ENCODE assay signal across 1 cellular context in the genomic region with DNA sequence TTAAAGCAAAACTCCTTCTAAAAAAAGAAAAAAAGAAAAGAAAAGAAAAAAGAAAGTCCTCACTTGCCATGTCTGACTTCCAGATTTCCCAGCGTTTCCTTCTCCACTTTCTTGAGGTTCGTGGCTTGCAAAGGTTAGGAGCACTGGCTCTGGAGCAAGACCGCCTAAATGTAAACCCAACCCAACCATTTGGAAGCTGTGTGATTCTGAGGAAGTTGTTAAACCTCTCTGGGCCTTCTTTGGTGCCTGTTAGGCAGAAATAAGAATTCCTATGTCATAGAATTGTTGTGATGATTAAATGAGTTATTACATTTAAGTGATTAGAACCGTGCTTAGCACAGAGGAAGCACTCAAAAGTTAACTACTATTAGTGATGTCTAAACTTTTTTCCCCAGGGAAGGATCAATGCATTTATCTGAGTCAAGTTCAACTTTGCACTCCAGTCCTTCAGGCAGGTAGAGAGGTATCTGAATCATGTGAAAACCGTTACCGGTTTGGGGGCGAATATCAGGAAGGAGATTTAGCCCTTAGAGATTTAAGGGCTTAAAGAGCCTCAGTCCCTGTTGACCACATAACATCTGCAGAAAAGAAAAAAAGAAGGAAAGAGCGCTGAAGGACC.
TF ChIP-seq lines count a peak whose summit lies in the region.

No MANE protein-coding gene starts in this region.

TF ChIP-seq in HepG2, 621 proteins besides CTCF, POLR2A, EP300 and RAD21 (continued from another document):
- TF ChIP-seq PLSCR1 (CRISPR knock-in tag; IDR thresholded peaks at IDR 0.05; ENCODE audit: borderline replicate concordance) (no peak), TFDP2 (CRISPR knock-in tag; IDR thresholded peaks at IDR 0.05) (no peak), FOXA1 (IDR thresholded peaks at IDR 0.05) (no peak), FOXA1 (CRISPR knock-in tag; IDR thresholded peaks at IDR 0.05) (no peak), HDAC2 (CRISPR knock-in tag; IDR thresholded peaks at IDR 0.05) (0 out of 2 replicates have a peak, but pooled peaks have one; percentile 19), GLI4 (CRISPR knock-in tag; IDR thresholded peaks at IDR 0.05; ENCODE audit: borderline replicate concordance) (0 out of 2 replicates have a peak, but pooled peaks have one; percentile 26), DMTF1 (CRISPR knock-in tag; IDR thresholded peaks at IDR 0.05) (no peak), FOXA3 (CRISPR knock-in tag; IDR thresholded peaks at IDR 0.05) (0 out of 2 replicates have a peak, but pooled peaks have one; percentile 21), ZNF563 (CRISPR knock-in tag; IDR thresholded peaks at IDR 0.05) (no peak), PAXIP1 (CRISPR knock-in tag; conservative IDR thresholded peaks at IDR 0.05) (peak; percentile 59), HOXD1 (CRISPR knock-in tag; IDR thresholded peaks at IDR 0.05) (no peak), SMARCE1 (IDR thresholded peaks at IDR 0.05; ENCODE audit: borderline replicate concordance) (no peak), ZNF501 (CRISPR knock-in tag; IDR thresholded peaks at IDR 0.05) (peak; percentile 52; the same call in 1 of the 2 replicates), ZSCAN22 (CRISPR knock-in tag; IDR thresholded peaks at IDR 0.05) (no peak), ARID2 (CRISPR knock-in tag; IDR thresholded peaks at IDR 0.05; ENCODE audit: borderline replicate concordance) (no peak), ZNF768 (CRISPR knock-in tag; IDR thresholded peaks at IDR 0.05) (peak; percentile 75; the same call in 1 of the 2 replicates), RARG (CRISPR knock-in tag; IDR thresholded peaks at IDR 0.05; ENCODE audit: low read depth) (no peak), SP5 (CRISPR knock-in tag; IDR thresholded peaks at IDR 0.05; ENCODE audit: borderline replicate concordance, low read depth) (no peak), ZNF740 (CRISPR knock-in tag; IDR thresholded peaks at IDR 0.05) (no peak), SIX1 (CRISPR knock-in tag; IDR thresholded peaks at IDR 0.05; ENCODE audit: borderline replicate concordance) (no peak), SCMH1 (CRISPR knock-in tag; IDR thresholded peaks at IDR 0.05; ENCODE audit: borderline replicate concordance) (no peak), KAT8 (CRISPR knock-in tag; IDR thresholded peaks at IDR 0.05) (0 out of 2 replicates have a peak, but pooled peaks have one; percentile 7), DMAP1 (CRISPR knock-in tag; IDR thresholded peaks at IDR 0.05) (0 out of 2 replicates have a peak, but pooled peaks have one; percentile 19), SPEN (CRISPR knock-in tag; IDR thresholded peaks at IDR 0.05; ENCODE audit: low read depth) (no peak), SP1 (IDR thresholded peaks at IDR 0.05) (no peak), SP1 (CRISPR knock-in tag; IDR thresholded peaks at IDR 0.05) (no peak), ZNF333 (CRISPR knock-in tag; IDR thresholded peaks at IDR 0.05; ENCODE audit: borderline replicate concordance) (no peak), ONECUT2 (CRISPR knock-in tag; IDR thresholded peaks at IDR 0.05) (peak; percentile 47; the same call in 1 of the 2 replicates), RBM22 (optimal IDR thresholded peaks at IDR 0.05; ENCODE audit: low read length) (no peak), NR2C2 (CRISPR knock-in tag; IDR thresholded peaks at IDR 0.05; ENCODE audit: borderline replicate concordance) (no peak)
- TF ChIP-seq, protein P1, sequence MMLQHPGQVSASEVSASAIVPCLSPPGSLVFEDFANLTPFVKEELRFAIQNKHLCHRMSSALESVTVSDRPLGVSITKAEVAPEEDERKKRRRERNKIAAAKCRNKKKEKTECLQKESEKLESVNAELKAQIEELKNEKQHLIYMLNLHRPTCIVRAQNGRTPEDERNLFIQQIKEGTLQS (CRISPR knock-in tag; IDR thresholded peaks at IDR 0.05), result no peak
- TF ChIP-seq, protein P2, sequence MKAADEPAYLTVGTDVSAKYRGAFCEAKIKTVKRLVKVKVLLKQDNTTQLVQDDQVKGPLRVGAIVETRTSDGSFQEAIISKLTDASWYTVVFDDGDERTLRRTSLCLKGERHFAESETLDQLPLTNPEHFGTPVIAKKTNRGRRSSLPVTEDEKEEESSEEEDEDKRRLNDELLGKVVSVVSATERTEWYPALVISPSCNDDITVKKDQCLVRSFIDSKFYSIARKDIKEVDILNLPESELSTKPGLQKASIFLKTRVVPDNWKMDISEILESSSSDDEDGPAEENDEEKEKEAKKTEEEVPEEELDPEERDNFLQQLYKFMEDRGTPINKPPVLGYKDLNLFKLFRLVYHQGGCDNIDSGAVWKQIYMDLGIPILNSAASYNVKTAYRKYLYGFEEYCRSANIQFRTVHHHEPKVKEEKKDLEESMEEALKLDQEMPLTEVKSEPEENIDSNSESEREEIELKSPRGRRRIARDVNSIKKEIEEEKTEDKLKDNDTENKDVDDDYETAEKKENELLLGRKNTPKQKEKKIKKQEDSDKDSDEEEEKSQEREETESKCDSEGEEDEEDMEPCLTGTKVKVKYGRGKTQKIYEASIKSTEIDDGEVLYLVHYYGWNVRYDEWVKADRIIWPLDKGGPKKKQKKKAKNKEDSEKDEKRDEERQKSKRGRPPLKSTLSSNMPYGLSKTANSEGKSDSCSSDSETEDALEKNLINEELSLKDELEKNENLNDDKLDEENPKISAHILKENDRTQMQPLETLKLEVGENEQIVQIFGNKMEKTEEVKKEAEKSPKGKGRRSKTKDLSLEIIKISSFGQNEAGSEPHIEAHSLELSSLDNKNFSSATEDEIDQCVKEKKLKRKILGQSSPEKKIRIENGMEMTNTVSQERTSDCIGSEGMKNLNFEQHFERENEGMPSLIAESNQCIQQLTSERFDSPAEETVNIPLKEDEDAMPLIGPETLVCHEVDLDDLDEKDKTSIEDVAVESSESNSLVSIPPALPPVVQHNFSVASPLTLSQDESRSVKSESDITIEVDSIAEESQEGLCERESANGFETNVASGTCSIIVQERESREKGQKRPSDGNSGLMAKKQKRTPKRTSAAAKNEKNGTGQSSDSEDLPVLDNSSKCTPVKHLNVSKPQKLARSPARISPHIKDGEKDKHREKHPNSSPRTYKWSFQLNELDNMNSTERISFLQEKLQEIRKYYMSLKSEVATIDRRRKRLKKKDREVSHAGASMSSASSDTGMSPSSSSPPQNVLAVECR (CRISPR knock-in tag; IDR thresholded peaks at IDR 0.05; ENCODE audit: borderline replicate concordance), result peak; percentile 24; the same call in 1 of the 2 replicates
- TF ChIP-seq, protein P3, sequence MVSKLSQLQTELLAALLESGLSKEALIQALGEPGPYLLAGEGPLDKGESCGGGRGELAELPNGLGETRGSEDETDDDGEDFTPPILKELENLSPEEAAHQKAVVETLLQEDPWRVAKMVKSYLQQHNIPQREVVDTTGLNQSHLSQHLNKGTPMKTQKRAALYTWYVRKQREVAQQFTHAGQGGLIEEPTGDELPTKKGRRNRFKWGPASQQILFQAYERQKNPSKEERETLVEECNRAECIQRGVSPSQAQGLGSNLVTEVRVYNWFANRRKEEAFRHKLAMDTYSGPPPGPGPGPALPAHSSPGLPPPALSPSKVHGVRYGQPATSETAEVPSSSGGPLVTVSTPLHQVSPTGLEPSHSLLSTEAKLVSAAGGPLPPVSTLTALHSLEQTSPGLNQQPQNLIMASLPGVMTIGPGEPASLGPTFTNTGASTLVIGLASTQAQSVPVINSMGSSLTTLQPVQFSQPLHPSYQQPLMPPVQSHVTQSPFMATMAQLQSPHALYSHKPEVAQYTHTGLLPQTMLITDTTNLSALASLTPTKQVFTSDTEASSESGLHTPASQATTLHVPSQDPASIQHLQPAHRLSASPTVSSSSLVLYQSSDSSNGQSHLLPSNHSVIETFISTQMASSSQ (IDR thresholded peaks at IDR 0.05; ENCODE audit: low read depth), result no peak
- TF ChIP-seq, protein P3 (CRISPR knock-in tag; IDR thresholded peaks at IDR 0.05; ENCODE audit: borderline replicate concordance), result no peak
- TF ChIP-seq, protein P4, sequence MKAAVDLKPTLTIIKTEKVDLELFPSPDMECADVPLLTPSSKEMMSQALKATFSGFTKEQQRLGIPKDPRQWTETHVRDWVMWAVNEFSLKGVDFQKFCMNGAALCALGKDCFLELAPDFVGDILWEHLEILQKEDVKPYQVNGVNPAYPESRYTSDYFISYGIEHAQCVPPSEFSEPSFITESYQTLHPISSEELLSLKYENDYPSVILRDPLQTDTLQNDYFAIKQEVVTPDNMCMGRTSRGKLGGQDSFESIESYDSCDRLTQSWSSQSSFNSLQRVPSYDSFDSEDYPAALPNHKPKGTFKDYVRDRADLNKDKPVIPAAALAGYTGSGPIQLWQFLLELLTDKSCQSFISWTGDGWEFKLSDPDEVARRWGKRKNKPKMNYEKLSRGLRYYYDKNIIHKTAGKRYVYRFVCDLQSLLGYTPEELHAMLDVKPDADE (CRISPR knock-in tag; IDR thresholded peaks at IDR 0.05), result no peak
